ENCODE assay signal across 8 cellular contexts in the genomic region with DNA sequence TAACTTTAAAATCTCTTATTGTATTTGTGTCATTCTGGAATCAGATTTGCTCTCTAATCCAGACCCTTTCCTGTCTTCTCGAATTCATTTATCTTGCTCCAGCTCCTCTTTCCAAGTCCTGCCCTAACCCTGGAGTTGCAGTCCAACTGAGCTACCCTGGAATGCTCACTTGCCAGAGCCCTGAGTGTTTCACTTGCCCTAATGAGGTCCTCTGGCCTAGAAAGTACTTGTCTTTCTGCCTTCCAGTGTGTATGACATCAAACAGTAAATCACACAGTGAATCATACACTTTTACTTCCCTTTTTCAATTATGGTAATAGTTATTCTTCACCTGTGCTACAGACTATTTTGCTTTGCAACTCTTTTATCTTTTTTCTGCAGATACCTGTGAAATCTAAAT.
A peak's percentile ranks its signal among the peaks of the same experiment; 100 is the strongest.
DNase-seq lines count a peak whose midpoint lies in the region; ATAC-seq and TF ChIP-seq lines count a peak whose summit lies in the region.

No MANE protein-coding gene starts in this region.

- intact Hi-C loops in heart right ventricle (cut with DNase I) = no loop called here

- peaks cover 45% of the 10 kb centered on the region for H3K4me1 ChIP-seq in ACC112 (ENCODE audit: control insufficient read depth, insufficient read depth, low read length, unreplicated experiment)
- H3K4me1 ChIP-seq in heart right ventricle = peaks cover 0 to 40% (median 34%) of the 10 kb centered on the region in 9 donors
- H3K4me1 ChIP-seq in Peyer's patch = no peaks in the 10 kb centered on the region

- no peak for TF ChIP-seq POLR2A in Peyer's patch (IDR thresholded peaks at IDR 0.05)

- H3K27me3 ChIP-seq in ACC112 (ENCODE audit: insufficient read depth, low read length) = no peaks in the 10 kb centered on the region
- H3K27me3 ChIP-seq in heart right ventricle = no peaks in the 10 kb centered on the region
- no peaks in the 10 kb centered on the region for H3K27me3 ChIP-seq in Peyer's patch

- ATAC-seq in GM18868 (IDR thresholded peaks at IDR 0.05; ENCODE audit: unreplicated experiment) (peak; percentile 95), HG02973 (IDR thresholded peaks at IDR 0.05; ENCODE audit: unreplicated experiment) (peak; percentile 97), heart right ventricle (peak in 7 of 8 donors; percentile 42 to 88 (median 79))

- H3K9me3 ChIP-seq in heart right ventricle (peaks cover 0 to 5% (median 0%) of the 10 kb centered on the region in 11 donors), Peyer's patch (no peaks in the 10 kb centered on the region)

- POLR2A ChIA-PET in RWPE1 (lab: Yijun Ruan, JAX; ENCODE audit: low non-redundant PET) = no interaction called here

- no peak overlapping the region for H2AFZ ChIP-seq in ACC112 (ENCODE audit: low read length, unreplicated experiment)

- WGBS in heart right ventricle, 2 donors = 10 to 17% methylated on average over 1 of the region's 1 CpG

- no peaks in the 10 kb centered on the region for H3K36me3 ChIP-seq in ACC112 (ENCODE audit: insufficient read depth, low read length)
- no peaks in the 10 kb centered on the region for H3K36me3 ChIP-seq in heart right ventricle
- H3K36me3 ChIP-seq in Peyer's patch = no peaks in the 10 kb centered on the region

- peaks cover 36% of the 10 kb centered on the region for H3K79me2 ChIP-seq in ACC112 (ENCODE audit: control insufficient read depth, insufficient read depth, low read length, unreplicated experiment)

- H3K4me3 ChIP-seq in ACC112 (ENCODE audit: low read depth, low read length) (peak overlapping the region; percentile 18; the same call in 1 of the 2 replicates), heart right ventricle (no peak overlapping the region), Peyer's patch (no peak overlapping the region)

- peak; percentile 56 for DNase-seq in RWPE1 (ENCODE audit: low spot score)
- DNase-seq in heart right ventricle = no peak
- no peak for DNase-seq in GF-D8 (lab: John Stamatoyannopoulos, UW)
- DNase-seq in Peyer's patch = no peak
- no peak for DNase-seq in medulla oblongata (ENCODE audit: extremely low spot score)

- peak overlapping the region; percentile 65 for H3K27ac ChIP-seq in ACC112 (ENCODE audit: low read depth, low read length)
- no peak overlapping the region for H3K27ac ChIP-seq in RWPE1
- H3K27ac ChIP-seq in heart right ventricle = peak overlapping the region in 5 of 10 donors; percentile 2 to 41 (median 28)
- no peak overlapping the region for H3K27ac ChIP-seq in Peyer's patch

- TF ChIP-seq CTCF in RWPE1 (conservative IDR thresholded peaks at IDR 0.05; ENCODE audit: low read depth) (no peak), heart right ventricle (IDR thresholded peaks at IDR 0.05) (no peak), Peyer's patch (IDR thresholded peaks at IDR 0.05) (no peak)

- CTCF ChIA-PET in RWPE1 (lab: Yijun Ruan, JAX) = interaction anchor here (0.5 to 0.7 kb wide), 3 partner anchors 11 to 40 kb away, joined by 3 to 4 read pairs (median 3); no protein-coding TSS in a partner anchor
